15 cellular contexts compared by ENCODE assay signal in the genomic region with DNA sequence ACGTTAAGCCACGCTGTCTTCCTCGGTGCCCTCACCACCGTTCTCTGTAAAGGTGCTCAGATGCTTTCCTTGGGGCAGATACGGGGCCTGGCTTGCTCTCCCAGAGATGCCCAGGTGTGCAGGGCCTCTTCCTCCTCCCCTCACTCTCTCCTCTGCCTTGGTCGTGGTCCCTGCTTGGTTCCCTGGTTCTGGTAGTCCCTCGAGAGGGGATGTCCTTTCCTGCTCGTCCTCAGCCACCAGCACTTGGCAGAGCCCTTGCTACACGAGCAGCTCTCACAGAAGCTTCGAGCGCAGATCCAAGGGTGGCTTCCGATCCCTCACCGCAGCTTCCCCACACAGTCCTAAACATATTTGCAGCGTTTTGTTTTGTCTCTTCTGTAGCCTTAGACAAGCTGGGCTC.
"Had no signal": no experiment of that assay in that cellular context is flagged by ENCODE, and none has a peak within 500 bp of the region (broad histone marks: within the 10 kb centered on the region; RNA-seq: fewer than 3 reads in every experiment).

No MANE protein-coding gene starts in this region.

- H3K4me1 ChIP-seq: left lung, tibial artery, uterus had no signal

- H3K4me3 Mint-ChIP-seq: activated CD4-positive, alpha-beta memory T cell treated with anti-CD3 and anti-CD28 coated beads, Interleukin-2, amount 10 ng/mL, durations not matched to agents 7 days and 5 days; stimulated activated naive B cell treated with anti-CD40 and anti-IgM and Interleukin-4, amounts not matched to agents 10 μg/mL and 1 μg/mL and 100 μg/mL, for 72 hours had no signal

- ATAC-seq: activated naive CD4-positive, alpha-beta T cell treated with anti-CD3 and anti-CD28 coated beads, Interleukin-2, amount 50 U/mL, for 72 hours; left lung; stimulated activated naive B cell treated with anti-CD40 and anti-IgM and Interleukin-4, amounts not matched to agents 10 μg/mL and 1 μg/mL and 100 μg/mL, for 72 hours had no signal

- H3K9me3 Mint-ChIP-seq: activated CD4-positive, alpha-beta memory T cell treated with anti-CD3 and anti-CD28 coated beads, Interleukin-2, amount 10 ng/mL, durations not matched to agents 7 days and 5 days; activated naive CD4-positive, alpha-beta T cell treated with anti-CD3 and anti-CD28 coated beads, Interleukin-2, amount 50 U/mL, for 72 hours; stimulated activated naive B cell treated with anti-CD40 and anti-IgM and Interleukin-4, amounts not matched to agents 10 μg/mL and 1 μg/mL and 100 μg/mL, for 72 hours had no signal

- DNase-seq: activated CD4-positive, alpha-beta memory T cell treated with anti-CD3 and anti-CD28 coated beads, Interleukin-2, amount 10 ng/mL, durations not matched to agents 7 days and 5 days; activated CD4-positive, alpha-beta T cell treated with anti-CD3 and anti-CD28 coated beads for 4 hours; activated T-cell treated with anti-CD3 and anti-CD28 coated beads, Interleukin-2, amount 50 U/mL, for 1 hour; amniotic stem cell; left lung; stimulated activated CD4-positive, alpha-beta T cell treated with anti-CD3 and anti-CD28 coated beads, Interleukin-4, amount 100 ng/mL, for 4 hours; stimulated activated naive B cell treated with anti-CD40 and anti-IgM and Interleukin-4, amounts not matched to agents 10 μg/mL and 1 μg/mL and 100 μg/mL, for 72 hours; substantia nigra; uterus had no signal

- H3K4me1 Mint-ChIP-seq: activated CD4-positive, alpha-beta memory T cell treated with anti-CD3 and anti-CD28 coated beads, Interleukin-2, amount 10 ng/mL, durations not matched to agents 7 days and 5 days had no signal

- H3K4me3 ChIP-seq: cardiac muscle cell, left lung, ovary, sigmoid colon, SK-N-MC, tibial artery, uterus had no signal

- H3K27me3 ChIP-seq: cardiac muscle cell, left lung, ovary, sigmoid colon, tibial artery, uterus had no signal

- H3K27me3 Mint-ChIP-seq: activated CD4-positive, alpha-beta memory T cell treated with anti-CD3 and anti-CD28 coated beads, Interleukin-2, amount 10 ng/mL, durations not matched to agents 7 days and 5 days; stimulated activated naive B cell treated with anti-CD40 and anti-IgM and Interleukin-4, amounts not matched to agents 10 μg/mL and 1 μg/mL and 100 μg/mL, for 72 hours had no signal

- H3K27ac Mint-ChIP-seq: activated CD4-positive, alpha-beta memory T cell treated with anti-CD3 and anti-CD28 coated beads, Interleukin-2, amount 10 ng/mL, durations not matched to agents 7 days and 5 days; stimulated activated naive B cell treated with anti-CD40 and anti-IgM and Interleukin-4, amounts not matched to agents 10 μg/mL and 1 μg/mL and 100 μg/mL, for 72 hours had no signal

- H3K27ac ChIP-seq: cardiac muscle cell, left lung, ovary, sigmoid colon, SK-N-MC, tibial artery, uterus had no signal

- H3K9me3 ChIP-seq: left lung, ovary, sigmoid colon, tibial artery, uterus had no signal

- H3K36me3 Mint-ChIP-seq: activated naive CD4-positive, alpha-beta T cell treated with anti-CD3 and anti-CD28 coated beads, Interleukin-2, amount 50 U/mL, for 72 hours had no signal
